In the genomic region with DNA sequence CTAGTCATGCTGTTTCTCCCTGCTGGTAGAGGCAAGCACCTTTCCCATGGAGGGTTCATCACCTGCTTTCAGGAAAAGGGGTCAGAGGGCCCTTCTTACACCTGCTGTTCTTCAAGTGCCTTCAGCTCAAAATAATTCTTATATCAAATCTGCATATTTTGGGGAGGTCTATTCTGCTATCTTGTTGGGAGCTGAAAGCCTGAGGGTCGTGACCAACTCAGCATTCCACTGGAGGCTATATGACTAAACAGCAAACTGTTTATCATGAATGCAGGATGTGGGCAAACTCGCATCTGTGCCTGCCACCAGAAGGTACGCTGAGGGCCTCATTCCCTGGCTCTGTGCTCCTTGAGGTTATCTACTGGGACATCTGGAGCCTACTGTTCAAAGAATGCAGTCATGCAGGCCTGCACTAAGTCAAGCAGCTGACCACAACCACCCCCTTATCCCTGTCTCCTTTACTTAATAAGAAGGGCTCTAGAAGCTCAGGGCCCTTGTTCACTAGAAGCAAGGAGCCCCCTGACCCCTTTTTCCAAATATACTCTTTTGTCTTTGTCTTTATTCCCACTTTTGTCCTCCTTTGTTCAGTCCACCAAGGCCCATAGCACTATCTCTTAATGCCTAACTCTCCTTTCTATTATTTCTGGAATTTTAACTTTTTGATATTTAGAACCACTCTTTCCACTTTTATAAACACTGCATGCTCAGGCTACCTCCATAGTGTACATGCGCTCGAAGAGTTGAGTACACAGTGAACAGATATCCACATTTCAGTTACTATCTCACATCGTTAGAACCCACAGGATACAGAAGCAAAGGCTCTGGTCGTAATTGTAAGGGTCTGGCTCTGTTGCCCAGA, we compare ENCODE assay signal across 1 cellular context.
TF ChIP-seq lines count a peak whose summit lies in the region.

No MANE protein-coding gene starts in this region.

TF ChIP-seq in K562, 482 proteins besides CTCF, POLR2A, EP300 and RAD21 (continued from another document and continues in another):
- TF ChIP-seq, protein P1, sequence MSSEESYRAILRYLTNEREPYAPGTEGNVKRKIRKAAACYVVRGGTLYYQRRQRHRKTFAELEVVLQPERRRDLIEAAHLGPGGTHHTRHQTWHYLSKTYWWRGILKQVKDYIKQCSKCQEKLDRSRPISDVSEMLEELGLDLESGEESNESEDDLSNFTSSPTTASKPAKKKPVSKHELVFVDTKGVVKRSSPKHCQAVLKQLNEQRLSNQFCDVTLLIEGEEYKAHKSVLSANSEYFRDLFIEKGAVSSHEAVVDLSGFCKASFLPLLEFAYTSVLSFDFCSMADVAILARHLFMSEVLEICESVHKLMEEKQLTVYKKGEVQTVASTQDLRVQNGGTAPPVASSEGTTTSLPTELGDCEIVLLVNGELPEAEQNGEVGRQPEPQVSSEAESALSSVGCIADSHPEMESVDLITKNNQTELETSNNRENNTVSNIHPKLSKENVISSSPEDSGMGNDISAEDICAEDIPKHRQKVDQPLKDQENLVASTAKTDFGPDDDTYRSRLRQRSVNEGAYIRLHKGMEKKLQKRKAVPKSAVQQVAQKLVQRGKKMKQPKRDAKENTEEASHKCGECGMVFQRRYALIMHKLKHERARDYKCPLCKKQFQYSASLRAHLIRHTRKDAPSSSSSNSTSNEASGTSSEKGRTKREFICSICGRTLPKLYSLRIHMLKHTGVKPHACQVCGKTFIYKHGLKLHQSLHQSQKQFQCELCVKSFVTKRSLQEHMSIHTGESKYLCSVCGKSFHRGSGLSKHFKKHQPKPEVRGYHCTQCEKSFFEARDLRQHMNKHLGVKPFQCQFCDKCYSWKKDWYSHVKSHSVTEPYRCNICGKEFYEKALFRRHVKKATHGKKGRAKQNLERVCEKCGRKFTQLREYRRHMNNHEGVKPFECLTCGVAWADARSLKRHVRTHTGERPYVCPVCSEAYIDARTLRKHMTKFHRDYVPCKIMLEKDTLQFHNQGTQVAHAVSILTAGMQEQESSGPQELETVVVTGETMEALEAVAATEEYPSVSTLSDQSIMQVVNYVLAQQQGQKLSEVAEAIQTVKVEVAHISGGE (CRISPR knock-in tag; IDR thresholded peaks at IDR 0.05): no peak
- TF ChIP-seq ZC3H4 (CRISPR knock-in tag; IDR thresholded peaks at IDR 0.05; ENCODE audit: borderline replicate concordance) (no peak), NRF1 (conservative IDR thresholded peaks at IDR 0.05 in 1 of 2, IDR thresholded peaks at IDR 0.05 in 1 of 2) (no peak), ZBTB17 (CRISPR knock-in tag; IDR thresholded peaks at IDR 0.05) (no peak), MBD2 (IDR thresholded peaks at IDR 0.05; ENCODE audit: borderline replicate concordance, low read depth) (0 out of 2 replicates have a peak, but pooled peaks have one; percentile 20), POLR2B (IDR thresholded peaks at IDR 0.05; ENCODE audit: low read depth, partially characterized antibody) (no peak), ZNF140 (CRISPR knock-in tag; IDR thresholded peaks at IDR 0.05) (no peak), KLF16 (IDR thresholded peaks at IDR 0.05) (peak; percentile 82), CBX1 (IDR thresholded peaks at IDR 0.05; ENCODE audit: low read depth) (no peak), SMARCC2 (IDR thresholded peaks at IDR 0.05; ENCODE audit: low read depth) (peak; percentile 63; the same call in 1 of the 2 replicates), ETV5 (CRISPR knock-in tag; IDR thresholded peaks at IDR 0.05; ENCODE audit: low read depth) (peak; percentile 80), MEIS2 (IDR thresholded peaks at IDR 0.05; ENCODE audit: partially characterized antibody) (peak; percentile 16), ESRRA (IDR thresholded peaks at IDR 0.05; ENCODE audit: borderline replicate concordance, low read depth) (peak; percentile 63; the same call in 1 of the 2 replicates), POLR3A (IDR thresholded peaks at IDR 0.05; ENCODE audit: borderline replicate concordance, extremely low read depth, insufficient read depth, insufficient read length) (no peak), MTA3 (IDR thresholded peaks at IDR 0.05; ENCODE audit: borderline replicate concordance) (peak; percentile 79; the same call in 1 of the 2 replicates), RUNX1 (IDR thresholded peaks at IDR 0.05; ENCODE audit: low read depth) (no peak), TAF9B (IDR thresholded peaks at IDR 0.05; ENCODE audit: partially characterized antibody) (no peak), SIX5 (IDR thresholded peaks at IDR 0.05; ENCODE audit: borderline replicate concordance in 1 of 2, insufficient read depth in 1 of 2, low read depth in 1 of 2, low read length in 2 of 2) (no peak), TAL1 (IDR thresholded peaks at IDR 0.05) (peak; percentile 90), NEUROD1 (IDR thresholded peaks at IDR 0.05; ENCODE audit: borderline replicate concordance, low read depth, low read length, partially characterized antibody) (no peak), ZNF780A (CRISPR knock-in tag; IDR thresholded peaks at IDR 0.05) (no peak), RCOR1 (IDR thresholded peaks at IDR 0.05; ENCODE audit: borderline replicate concordance in 1 of 2, low read depth in 2 of 2, low read length in 2 of 2) (peak in 1 of 2 experiments; percentile 39; a peak in 1 of 4 replicates), RHOXF2B (CRISPR knock-in tag; conservative IDR thresholded peaks at IDR 0.05) (no peak), ELF1 (tag; IDR thresholded peaks at IDR 0.05) (no peak), DACH1 (IDR thresholded peaks at IDR 0.05; ENCODE audit: partially characterized antibody) (peak; percentile 81), SMAD1 (IDR thresholded peaks at IDR 0.05; ENCODE audit: low read depth, low read length, partially characterized antibody) (no peak), ZNF584 (CRISPR knock-in tag; IDR thresholded peaks at IDR 0.05; ENCODE audit: low read depth) (0 out of 2 replicates have a peak, but pooled peaks have one; percentile 54), ZNF41 (CRISPR knock-in tag; conservative IDR thresholded peaks at IDR 0.05) (no peak), ZKSCAN8 (CRISPR knock-in tag; IDR thresholded peaks at IDR 0.05) (no peak; the same call in 1 of the 2 replicates), SMARCE1 (IDR thresholded peaks at IDR 0.05) (peak; percentile 82), NFIC (IDR thresholded peaks at IDR 0.05) (peak; percentile 83), PHB2 (IDR thresholded peaks at IDR 0.05; ENCODE audit: low read depth) (peak; percentile 42; the same call in 1 of the 2 replicates), HNRNPL (IDR thresholded peaks at IDR 0.05; ENCODE audit: low read depth, low read length) (no peak), CREB1 (IDR thresholded peaks at IDR 0.05) (no peak), CREB1 (CRISPR knock-in tag; IDR thresholded peaks at IDR 0.05) (no peak), FOXK2 (conservative IDR thresholded peaks at IDR 0.05 in 1 of 2, IDR thresholded peaks at IDR 0.05 in 1 of 2; ENCODE audit: low read depth in 2 of 2) (no peak), FOXA3 (CRISPR knock-in tag; conservative IDR thresholded peaks at IDR 0.05 in 1 of 2, IDR thresholded peaks at IDR 0.05 in 1 of 2) (no peak)
- TF ChIP-seq, protein P2, sequence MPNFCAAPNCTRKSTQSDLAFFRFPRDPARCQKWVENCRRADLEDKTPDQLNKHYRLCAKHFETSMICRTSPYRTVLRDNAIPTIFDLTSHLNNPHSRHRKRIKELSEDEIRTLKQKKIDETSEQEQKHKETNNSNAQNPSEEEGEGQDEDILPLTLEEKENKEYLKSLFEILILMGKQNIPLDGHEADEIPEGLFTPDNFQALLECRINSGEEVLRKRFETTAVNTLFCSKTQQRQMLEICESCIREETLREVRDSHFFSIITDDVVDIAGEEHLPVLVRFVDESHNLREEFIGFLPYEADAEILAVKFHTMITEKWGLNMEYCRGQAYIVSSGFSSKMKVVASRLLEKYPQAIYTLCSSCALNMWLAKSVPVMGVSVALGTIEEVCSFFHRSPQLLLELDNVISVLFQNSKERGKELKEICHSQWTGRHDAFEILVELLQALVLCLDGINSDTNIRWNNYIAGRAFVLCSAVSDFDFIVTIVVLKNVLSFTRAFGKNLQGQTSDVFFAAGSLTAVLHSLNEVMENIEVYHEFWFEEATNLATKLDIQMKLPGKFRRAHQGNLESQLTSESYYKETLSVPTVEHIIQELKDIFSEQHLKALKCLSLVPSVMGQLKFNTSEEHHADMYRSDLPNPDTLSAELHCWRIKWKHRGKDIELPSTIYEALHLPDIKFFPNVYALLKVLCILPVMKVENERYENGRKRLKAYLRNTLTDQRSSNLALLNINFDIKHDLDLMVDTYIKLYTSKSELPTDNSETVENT (CRISPR knock-in tag; IDR thresholded peaks at IDR 0.05): no peak
- TF ChIP-seq, protein P3, sequence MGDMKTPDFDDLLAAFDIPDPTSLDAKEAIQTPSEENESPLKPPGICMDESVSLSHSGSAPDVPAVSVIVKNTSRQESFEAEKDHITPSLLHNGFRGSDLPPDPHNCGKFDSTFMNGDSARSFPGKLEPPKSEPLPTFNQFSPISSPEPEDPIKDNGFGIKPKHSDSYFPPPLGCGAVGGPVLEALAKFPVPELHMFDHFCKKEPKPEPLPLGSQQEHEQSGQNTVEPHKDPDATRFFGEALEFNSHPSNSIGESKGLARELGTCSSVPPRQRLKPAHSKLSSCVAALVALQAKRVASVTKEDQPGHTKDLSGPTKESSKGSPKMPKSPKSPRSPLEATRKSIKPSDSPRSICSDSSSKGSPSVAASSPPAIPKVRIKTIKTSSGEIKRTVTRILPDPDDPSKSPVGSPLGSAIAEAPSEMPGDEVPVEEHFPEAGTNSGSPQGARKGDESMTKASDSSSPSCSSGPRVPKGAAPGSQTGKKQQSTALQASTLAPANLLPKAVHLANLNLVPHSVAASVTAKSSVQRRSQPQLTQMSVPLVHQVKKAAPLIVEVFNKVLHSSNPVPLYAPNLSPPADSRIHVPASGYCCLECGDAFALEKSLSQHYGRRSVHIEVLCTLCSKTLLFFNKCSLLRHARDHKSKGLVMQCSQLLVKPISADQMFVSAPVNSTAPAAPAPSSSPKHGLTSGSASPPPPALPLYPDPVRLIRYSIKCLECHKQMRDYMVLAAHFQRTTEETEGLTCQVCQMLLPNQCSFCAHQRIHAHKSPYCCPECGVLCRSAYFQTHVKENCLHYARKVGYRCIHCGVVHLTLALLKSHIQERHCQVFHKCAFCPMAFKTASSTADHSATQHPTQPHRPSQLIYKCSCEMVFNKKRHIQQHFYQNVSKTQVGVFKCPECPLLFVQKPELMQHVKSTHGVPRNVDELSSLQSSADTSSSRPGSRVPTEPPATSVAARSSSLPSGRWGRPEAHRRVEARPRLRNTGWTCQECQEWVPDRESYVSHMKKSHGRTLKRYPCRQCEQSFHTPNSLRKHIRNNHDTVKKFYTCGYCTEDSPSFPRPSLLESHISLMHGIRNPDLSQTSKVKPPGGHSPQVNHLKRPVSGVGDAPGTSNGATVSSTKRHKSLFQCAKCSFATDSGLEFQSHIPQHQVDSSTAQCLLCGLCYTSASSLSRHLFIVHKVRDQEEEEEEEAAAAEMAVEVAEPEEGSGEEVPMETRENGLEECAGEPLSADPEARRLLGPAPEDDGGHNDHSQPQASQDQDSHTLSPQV (IDR thresholded peaks at IDR 0.05): 0 out of 2 replicates have a peak, but pooled peaks have one; percentile 23
- TF ChIP-seq, protein P4, sequence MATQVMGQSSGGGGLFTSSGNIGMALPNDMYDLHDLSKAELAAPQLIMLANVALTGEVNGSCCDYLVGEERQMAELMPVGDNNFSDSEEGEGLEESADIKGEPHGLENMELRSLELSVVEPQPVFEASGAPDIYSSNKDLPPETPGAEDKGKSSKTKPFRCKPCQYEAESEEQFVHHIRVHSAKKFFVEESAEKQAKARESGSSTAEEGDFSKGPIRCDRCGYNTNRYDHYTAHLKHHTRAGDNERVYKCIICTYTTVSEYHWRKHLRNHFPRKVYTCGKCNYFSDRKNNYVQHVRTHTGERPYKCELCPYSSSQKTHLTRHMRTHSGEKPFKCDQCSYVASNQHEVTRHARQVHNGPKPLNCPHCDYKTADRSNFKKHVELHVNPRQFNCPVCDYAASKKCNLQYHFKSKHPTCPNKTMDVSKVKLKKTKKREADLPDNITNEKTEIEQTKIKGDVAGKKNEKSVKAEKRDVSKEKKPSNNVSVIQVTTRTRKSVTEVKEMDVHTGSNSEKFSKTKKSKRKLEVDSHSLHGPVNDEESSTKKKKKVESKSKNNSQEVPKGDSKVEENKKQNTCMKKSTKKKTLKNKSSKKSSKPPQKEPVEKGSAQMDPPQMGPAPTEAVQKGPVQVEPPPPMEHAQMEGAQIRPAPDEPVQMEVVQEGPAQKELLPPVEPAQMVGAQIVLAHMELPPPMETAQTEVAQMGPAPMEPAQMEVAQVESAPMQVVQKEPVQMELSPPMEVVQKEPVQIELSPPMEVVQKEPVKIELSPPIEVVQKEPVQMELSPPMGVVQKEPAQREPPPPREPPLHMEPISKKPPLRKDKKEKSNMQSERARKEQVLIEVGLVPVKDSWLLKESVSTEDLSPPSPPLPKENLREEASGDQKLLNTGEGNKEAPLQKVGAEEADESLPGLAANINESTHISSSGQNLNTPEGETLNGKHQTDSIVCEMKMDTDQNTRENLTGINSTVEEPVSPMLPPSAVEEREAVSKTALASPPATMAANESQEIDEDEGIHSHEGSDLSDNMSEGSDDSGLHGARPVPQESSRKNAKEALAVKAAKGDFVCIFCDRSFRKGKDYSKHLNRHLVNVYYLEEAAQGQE (CRISPR knock-in tag; IDR thresholded peaks at IDR 0.05; ENCODE audit: low read depth): no peak
- TF ChIP-seq, protein P5, sequence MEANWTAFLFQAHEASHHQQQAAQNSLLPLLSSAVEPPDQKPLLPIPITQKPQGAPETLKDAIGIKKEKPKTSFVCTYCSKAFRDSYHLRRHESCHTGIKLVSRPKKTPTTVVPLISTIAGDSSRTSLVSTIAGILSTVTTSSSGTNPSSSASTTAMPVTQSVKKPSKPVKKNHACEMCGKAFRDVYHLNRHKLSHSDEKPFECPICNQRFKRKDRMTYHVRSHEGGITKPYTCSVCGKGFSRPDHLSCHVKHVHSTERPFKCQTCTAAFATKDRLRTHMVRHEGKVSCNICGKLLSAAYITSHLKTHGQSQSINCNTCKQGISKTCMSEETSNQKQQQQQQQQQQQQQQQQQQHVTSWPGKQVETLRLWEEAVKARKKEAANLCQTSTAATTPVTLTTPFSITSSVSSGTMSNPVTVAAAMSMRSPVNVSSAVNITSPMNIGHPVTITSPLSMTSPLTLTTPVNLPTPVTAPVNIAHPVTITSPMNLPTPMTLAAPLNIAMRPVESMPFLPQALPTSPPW (CRISPR knock-in tag; IDR thresholded peaks at IDR 0.05): peak; percentile 49
- TF ChIP-seq, protein P6, sequence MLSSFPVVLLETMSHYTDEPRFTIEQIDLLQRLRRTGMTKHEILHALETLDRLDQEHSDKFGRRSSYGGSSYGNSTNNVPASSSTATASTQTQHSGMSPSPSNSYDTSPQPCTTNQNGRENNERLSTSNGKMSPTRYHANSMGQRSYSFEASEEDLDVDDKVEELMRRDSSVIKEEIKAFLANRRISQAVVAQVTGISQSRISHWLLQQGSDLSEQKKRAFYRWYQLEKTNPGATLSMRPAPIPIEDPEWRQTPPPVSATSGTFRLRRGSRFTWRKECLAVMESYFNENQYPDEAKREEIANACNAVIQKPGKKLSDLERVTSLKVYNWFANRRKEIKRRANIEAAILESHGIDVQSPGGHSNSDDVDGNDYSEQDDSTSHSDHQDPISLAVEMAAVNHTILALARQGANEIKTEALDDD (IDR thresholded peaks at IDR 0.05): peak; percentile 58; the same call in 1 of the 2 replicates
- TF ChIP-seq, protein P7, sequence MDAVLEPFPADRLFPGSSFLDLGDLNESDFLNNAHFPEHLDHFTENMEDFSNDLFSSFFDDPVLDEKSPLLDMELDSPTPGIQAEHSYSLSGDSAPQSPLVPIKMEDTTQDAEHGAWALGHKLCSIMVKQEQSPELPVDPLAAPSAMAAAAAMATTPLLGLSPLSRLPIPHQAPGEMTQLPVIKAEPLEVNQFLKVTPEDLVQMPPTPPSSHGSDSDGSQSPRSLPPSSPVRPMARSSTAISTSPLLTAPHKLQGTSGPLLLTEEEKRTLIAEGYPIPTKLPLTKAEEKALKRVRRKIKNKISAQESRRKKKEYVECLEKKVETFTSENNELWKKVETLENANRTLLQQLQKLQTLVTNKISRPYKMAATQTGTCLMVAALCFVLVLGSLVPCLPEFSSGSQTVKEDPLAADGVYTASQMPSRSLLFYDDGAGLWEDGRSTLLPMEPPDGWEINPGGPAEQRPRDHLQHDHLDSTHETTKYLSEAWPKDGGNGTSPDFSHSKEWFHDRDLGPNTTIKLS (IDR thresholded peaks at IDR 0.05; ENCODE audit: borderline replicate concordance, low read depth): no peak
